ENCODE assay signal across 8 cellular contexts in genomic region chr2:72917875-72918660, GRCh38. TPM values are rescaled to one million over a fixed set of nuclear protein-coding genes. Genes with fewer than 3 reads are reported as not detected.
DNase-seq lines count a peak whose midpoint lies in the region; ATAC-seq lines count a peak whose summit lies in the region.

No MANE protein-coding gene starts in this region.

- DNase-seq in ELF-1 (ENCODE audit: low read depth, low spot score) (peak; percentile 16), NCI-H1436 (lab: John Stamatoyannopoulos, UW) (no peak), amygdala (lab: John Stamatoyannopoulos, UW) (no peak), GDM1 (lab: John Stamatoyannopoulos, UW) (no peak), ACHN (no peak)

- no peaks in the 10 kb centered on the region for H3K9me3 ChIP-seq in mesodermal cell (ENCODE audit: control insufficient read depth, low read length)

- H3K27me3 Mint-ChIP-seq in activated naive CD4-positive, alpha-beta T cell treated with anti-CD3 and anti-CD28 coated beads, Interleukin-2, amount 50 U/mL, for 24 hours = peaks cover 67% of the 10 kb centered on the region

- H3K4me3 Mint-ChIP-seq in activated naive CD4-positive, alpha-beta T cell treated with anti-CD3 and anti-CD28 coated beads, Interleukin-2, amount 50 U/mL, for 24 hours = peak overlapping the region; percentile 71

- peaks cover 22% of the 10 kb centered on the region for H3K4me1 ChIP-seq in mesodermal cell (ENCODE audit: control insufficient read depth, insufficient read depth, low read length, poor library complexity, severe bottlenecking)

- no peaks in the 10 kb centered on the region for H3K36me3 Mint-ChIP-seq in activated naive CD4-positive, alpha-beta T cell treated with anti-CD3 and anti-CD28 coated beads, Interleukin-2, amount 50 U/mL, for 24 hours

- H3K36me3 ChIP-seq in mesodermal cell (ENCODE audit: control insufficient read depth, insufficient read depth, low read length) = no peaks in the 10 kb centered on the region

- in situ Hi-C loops in ACHN (cut with HindIII; ENCODE audit: low pct_ligation_motif_present, low pct_unique_long_range_greater_than_20kb, low sequenced_read_pairs) = no loop called here

- peaks cover 29% of the 10 kb centered on the region for H3K4me1 Mint-ChIP-seq in activated naive CD4-positive, alpha-beta T cell treated with anti-CD3 and anti-CD28 coated beads, Interleukin-2, amount 50 U/mL, for 24 hours

- peak overlapping the region; percentile 29 for H3K4me3 ChIP-seq in mesodermal cell (ENCODE audit: extremely low read depth, insufficient read depth, low read length, poor library complexity, severe bottlenecking)

- ATAC-seq in HG02571 (IDR thresholded peaks at IDR 0.05; ENCODE audit: unreplicated experiment) = peak; percentile 5

- H3K27ac ChIP-seq in mesodermal cell (ENCODE audit: low read depth, low read length, severe bottlenecking) = no peak overlapping the region

- 0 to 1% methylated on average over 68 to 72 of the region's 95 CpGs for whole genome bisulfite sequencing in mesodermal cell (ENCODE audit: insufficient coverage in 2 of 2), 2 experiments

- no peaks in the 10 kb centered on the region for H3K9me3 Mint-ChIP-seq in activated naive CD4-positive, alpha-beta T cell treated with anti-CD3 and anti-CD28 coated beads, Interleukin-2, amount 50 U/mL, for 24 hours

- H3K27ac Mint-ChIP-seq in activated naive CD4-positive, alpha-beta T cell treated with anti-CD3 and anti-CD28 coated beads, Interleukin-2, amount 50 U/mL, for 24 hours = no peak overlapping the region

RNA-seq across cellular contexts. Expression of gene EMX1, which starts 0.7 kb away (rescaled TPM):
- polyA plus RNA-seq in mesodermal cell (2013, experiment 1 of 2) = 0.92 TPM
- polyA plus RNA-seq in mesodermal cell (2013, experiment 2 of 2) = 0.61 TPM

RNA-seq across cellular contexts. Expression of gene SPR, which starts 30.9 kb away (rescaled TPM):
- 11.0 TPM for polyA plus RNA-seq in mesodermal cell (2013, experiment 1 of 2)
- 9.8 TPM for polyA plus RNA-seq in mesodermal cell (2013, experiment 2 of 2)
